In the genomic region with DNA sequence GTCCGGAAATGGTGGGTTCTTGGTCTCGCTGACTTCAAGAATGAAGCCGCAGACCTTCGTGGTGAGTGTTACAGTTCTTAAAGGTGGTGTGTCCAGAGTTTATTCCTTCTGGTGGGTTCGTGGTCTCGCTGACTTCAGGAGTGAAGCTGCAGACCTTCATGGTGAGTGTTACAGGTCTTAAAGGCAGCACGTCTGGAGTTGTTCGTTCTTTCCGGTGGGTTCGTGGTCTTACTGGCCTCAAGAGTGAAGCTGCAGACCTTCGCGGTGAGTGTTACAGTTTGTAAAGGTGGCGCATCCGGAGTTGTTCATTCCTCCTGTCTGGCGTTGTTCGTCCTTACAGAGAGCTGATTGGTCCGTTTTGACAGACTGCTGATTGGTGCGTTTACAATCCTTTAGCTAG, we compare ENCODE assay signal across 6 cellular contexts.
DNase-seq lines count a peak whose midpoint lies in the region; TF ChIP-seq lines count a peak whose summit lies in the region.
"Not testable (repeated sequence)": the region's sequence is repeated elsewhere in the genome, so short reads cannot be mapped to it uniquely, and the experiment has no call there.

No MANE protein-coding gene starts in this region.

- not testable (repeated sequence) for H3K9me3 Mint-ChIP-seq in Calu3 (ENCODE audit: low read depth, unreplicated experiment)

- H3K4me1 ChIP-seq in SJSA1 (replicated peaks), result peaks cover 19% of the 10 kb centered on the region
- H3K4me1 ChIP-seq in esophagus muscularis mucosa, result peaks cover 7 to 39% (median 23%) of the 10 kb centered on the region in 4 donors
- H3K4me1 ChIP-seq in hepatocyte (ENCODE audit: insufficient read depth), result peaks cover 26% of the 10 kb centered on the region
- peaks cover 38% of the 10 kb centered on the region for H3K4me1 ChIP-seq in osteoblast (ENCODE audit: insufficient read depth, low read length)
- H3K4me1 ChIP-seq in stomach, result peaks cover 6 to 32% (median 21%) of the 10 kb centered on the region in 4 donors

- not testable (repeated sequence) for H3K4me3 ChIP-seq in SJSA1; esophagus muscularis mucosa; hepatocyte; osteoblast (ENCODE audit: insufficient read depth, low read length); stomach

- not testable (repeated sequence) for TF ChIP-seq CTCF in Calu3 (IDR thresholded peaks at IDR 0.05; ENCODE audit: unreplicated experiment); esophagus muscularis mucosa (IDR thresholded peaks at IDR 0.05); hepatocyte (IDR thresholded peaks at IDR 0.05; ENCODE audit: poor library complexity); osteoblast (IDR thresholded peaks at IDR 0.05; ENCODE audit: extremely low read depth, low read depth, low read length); stomach (IDR thresholded peaks at IDR 0.05)

- CTCF ChIA-PET in Calu3 (lab: Charles Lee), result interaction anchor here (0.6 to 1.7 kb wide), 2 partner anchors 52 to 1035 kb away, joined by 3 to 4 read pairs; no protein-coding TSS in a partner anchor

- H3K27me3 Mint-ChIP-seq in Calu3 (ENCODE audit: unreplicated experiment), result not testable (repeated sequence)

- DNase-seq in Calu3; SJSA1 (ENCODE audit: low read depth in 1 of 2, low spot score in 2 of 2); esophagus muscularis mucosa (ENCODE audit: extremely low spot score); hepatocyte (ENCODE audit: low spot score); osteoblast (ENCODE audit: insufficient read length, low spot score, missing footprints); stomach: not testable (repeated sequence)

- H3K4me2 ChIP-seq in hepatocyte, result not testable (repeated sequence)
- H3K4me2 ChIP-seq in osteoblast (ENCODE audit: insufficient read depth, low read length), result peak overlapping the region; percentile 57

- intact Hi-C loops in Calu3 (cut with micrococcal nuclease; ENCODE audit: unreplicated experiment); esophagus muscularis mucosa (cut with DNase I); stomach (cut with DNase I; ENCODE audit: low total_unique reads): not testable (repeated sequence)

- H3K79me2 ChIP-seq in hepatocyte; osteoblast (ENCODE audit: insufficient read depth, low read length): not testable (repeated sequence)

- TF ChIP-seq EP300 in esophagus muscularis mucosa (IDR thresholded peaks at IDR 0.05); stomach (IDR thresholded peaks at IDR 0.05): not testable (repeated sequence)

- H3K4me1 Mint-ChIP-seq in Calu3 (ENCODE audit: low read depth, unreplicated experiment), result peaks cover 19% of the 10 kb centered on the region

- not testable (repeated sequence) for H3K36me3 Mint-ChIP-seq in Calu3 (ENCODE audit: insufficient read depth, unreplicated experiment)

- 86% methylated on average over 18 of the region's 18 CpGs for WGBS in esophagus muscularis mucosa
- WGBS in hepatocyte (ENCODE audit: low lambda C conversion rate, missing lambda C conversion rate), result 92% methylated on average over 18 of the region's 18 CpGs
- 89 to 93% (median 90%) methylated on average over 18 of the region's 18 CpGs for WGBS in stomach, 5 donors

- H3K27ac ChIP-seq in SJSA1 (peak overlapping the region; percentile 9; the same call in 1 of the 2 replicates), esophagus muscularis mucosa (replicated peaks in 1 of 4) (peak overlapping the region in 3 of 4 donors; percentile 17 to 73 (median 65)), hepatocyte (peak overlapping the region; percentile 68), osteoblast (ENCODE audit: low read depth, low read length) (peak overlapping the region; percentile 38), stomach (peak overlapping the region in 4 of 5 donors; percentile 7 to 64 (median 58))

- not testable (repeated sequence) for H2AFZ ChIP-seq in hepatocyte; osteoblast (ENCODE audit: low read length)

- peak overlapping the region; percentile 13 for H3K4me3 Mint-ChIP-seq in Calu3 (ENCODE audit: low read depth, unreplicated experiment)

- not testable (repeated sequence) for H3K27ac Mint-ChIP-seq in Calu3 (ENCODE audit: unreplicated experiment)

- H3K27me3 ChIP-seq in SJSA1 (replicated peaks); esophagus muscularis mucosa; hepatocyte; osteoblast (ENCODE audit: insufficient read depth, low read length); stomach: not testable (repeated sequence)

- BruUV-seq in Calu3 (replicated peaks; lab: Mats Ljungman, UMichigan), result not testable (repeated sequence)

- not testable (repeated sequence) for H3K36me3 ChIP-seq in SJSA1; esophagus muscularis mucosa; hepatocyte (replicated peaks; ENCODE audit: insufficient read depth, low read depth); osteoblast (ENCODE audit: insufficient read depth, low read length); stomach

- H3K9me2 ChIP-seq in hepatocyte (replicated peaks; ENCODE audit: insufficient read depth), result not testable (repeated sequence)

- not testable (repeated sequence) for TF ChIP-seq POLR2A in esophagus muscularis mucosa (IDR thresholded peaks at IDR 0.05; ENCODE audit: low read depth); stomach (IDR thresholded peaks at IDR 0.05)

- not testable (repeated sequence) for H3K9me3 ChIP-seq in SJSA1 (replicated peaks); esophagus muscularis mucosa; hepatocyte (ENCODE audit: low read depth); osteoblast (ENCODE audit: low read depth, low read length); stomach

- not testable (repeated sequence) for H4K20me1 ChIP-seq in hepatocyte (ENCODE audit: insufficient read depth, poor library complexity, severe bottlenecking); osteoblast (ENCODE audit: insufficient read depth, low read length)

Comparison
In these comparisons a context has a peak if more than half of its experiments do, and no peak if none do; other contexts are left out.
1. H3K27ac ChIP-seq: peak in every context shown above with its lines; median percentile 68 in hepatocyte; 65 in esophagus muscularis mucosa; 58 in stomach; 38 in osteoblast; 9 in SJSA1.